In genomic region chr12:60337865-60338549, GRCh38 we compare ENCODE assay signal across 9 cellular contexts.
"Had no signal": no experiment of that assay in that cellular context is flagged by ENCODE, and none has a peak within 500 bp of the region (broad histone marks: within the 10 kb centered on the region; RNA-seq: fewer than 3 reads in every experiment).

No MANE protein-coding gene starts in this region.

- H3K4me2 ChIP-seq: GM23338 had no signal

- ATAC-seq: GM23338 had no signal

- H2AFZ ChIP-seq: GM23338 had no signal

- DNase-seq: H9, HCEC 1CT, HFFc6, Kasumi-1, KG1 had no signal

- H3K27ac ChIP-seq: HL-60 had no signal

- FAIRE-seq: H1, H54 had no signal

- H3K4me3 ChIP-seq: GM23338 had no signal
